In the genomic region with DNA sequence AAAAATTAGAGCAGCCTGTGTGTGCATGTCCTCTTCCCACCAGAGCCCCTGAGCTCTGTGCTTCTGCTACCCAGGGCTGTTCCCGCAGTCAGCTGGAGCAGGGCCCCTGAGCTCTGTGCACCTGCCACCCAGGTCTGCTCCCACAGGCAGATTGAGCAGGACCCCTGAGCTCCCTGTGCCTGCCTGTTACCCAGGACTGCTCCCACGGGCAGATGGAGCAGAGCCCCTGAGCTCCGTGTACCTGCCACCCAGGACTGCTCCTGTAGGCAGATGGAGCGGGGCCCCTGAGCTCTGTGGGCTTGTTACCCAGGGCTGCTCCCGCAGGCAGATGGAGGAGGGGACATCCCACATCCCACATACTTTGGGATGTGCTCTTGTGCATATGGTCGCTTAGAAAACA, we compare ENCODE assay signal across 20 cellular contexts.
"Had no signal": no experiment of that assay in that cellular context is flagged by ENCODE, and none has a peak within 500 bp of the region (broad histone marks: within the 10 kb centered on the region; RNA-seq: fewer than 3 reads in every experiment).

No MANE protein-coding gene starts in this region.

- DNase-seq: activated CD4-positive, alpha-beta T cell treated with anti-CD3 and anti-CD28 coated beads for 36 hours; activated CD4-positive, alpha-beta T cell treated with anti-CD3 and anti-CD28 coated beads, Interleukin-2, amount 50 U/mL, for 4 hours; activated gamma-delta T cell treated with Interleukin-2 at 50 U/mL for 16 hours; brain microvascular endothelial cell; caudate nucleus; dorsolateral prefrontal cortex; heart right ventricle; kidney; lower lobe of right lung; naive thymus-derived CD4-positive, alpha-beta T cell; retina; stimulated activated CD4-positive, alpha-beta T cell treated with anti-CD3 and anti-CD28 coated beads, Interleukin-4, amount 100 ng/mL, for 1 hour; stimulated activated naive CD4-positive, alpha-beta T cell treated with Interleukin-2 at 50 U/mL for 16 hours; T-helper 9 cell; upper lobe of left lung had no signal

- H3K27ac Mint-ChIP-seq: activated CD4-positive, alpha-beta T cell treated with anti-CD3 and anti-CD28 coated beads for 36 hours; activated naive CD8-positive, alpha-beta T cell; naive thymus-derived CD4-positive, alpha-beta T cell had no signal

- H3K36me3 ChIP-seq: adrenal gland, ascending aorta, brain microvascular endothelial cell, heart right ventricle, lower lobe of right lung, thoracic aorta, upper lobe of left lung had no signal

- H3K4me1 Mint-ChIP-seq: activated CD4-positive, alpha-beta T cell treated with anti-CD3 and anti-CD28 coated beads for 36 hours; naive thymus-derived CD4-positive, alpha-beta T cell; neural crest cell had no signal

- H3K27ac ChIP-seq: adrenal gland, ascending aorta, brain microvascular endothelial cell, dorsolateral prefrontal cortex, heart right ventricle, lower lobe of right lung, thoracic aorta, upper lobe of left lung had no signal

- H3K4me1 ChIP-seq: adrenal gland, ascending aorta, heart right ventricle, lower lobe of right lung, upper lobe of left lung had no signal

- H3K9me3 ChIP-seq: adrenal gland, ascending aorta, lower lobe of right lung, thoracic aorta, upper lobe of left lung had no signal

- ATAC-seq: activated CD4-positive, alpha-beta T cell treated with anti-CD3 and anti-CD28 coated beads for 36 hours; heart right ventricle; naive thymus-derived CD4-positive, alpha-beta T cell had no signal

- H3K27me3 Mint-ChIP-seq: activated naive CD8-positive, alpha-beta T cell had no signal

- H3K27me3 ChIP-seq: adrenal gland, ascending aorta, brain microvascular endothelial cell, upper lobe of left lung had no signal

- H3K36me3 Mint-ChIP-seq: activated naive CD8-positive, alpha-beta T cell; naive thymus-derived CD4-positive, alpha-beta T cell had no signal

- H3K4me3 Mint-ChIP-seq: activated CD4-positive, alpha-beta T cell treated with anti-CD3 and anti-CD28 coated beads for 36 hours; activated naive CD8-positive, alpha-beta T cell; naive thymus-derived CD4-positive, alpha-beta T cell; neural crest cell had no signal

- H3K4me3 ChIP-seq: adrenal gland, ascending aorta, dorsolateral prefrontal cortex, heart right ventricle, lower lobe of right lung, thoracic aorta, upper lobe of left lung had no signal

- H3K9me3 Mint-ChIP-seq: neural crest cell had no signal
